ENCODE assay signal across 8 cellular contexts in the genomic region with DNA sequence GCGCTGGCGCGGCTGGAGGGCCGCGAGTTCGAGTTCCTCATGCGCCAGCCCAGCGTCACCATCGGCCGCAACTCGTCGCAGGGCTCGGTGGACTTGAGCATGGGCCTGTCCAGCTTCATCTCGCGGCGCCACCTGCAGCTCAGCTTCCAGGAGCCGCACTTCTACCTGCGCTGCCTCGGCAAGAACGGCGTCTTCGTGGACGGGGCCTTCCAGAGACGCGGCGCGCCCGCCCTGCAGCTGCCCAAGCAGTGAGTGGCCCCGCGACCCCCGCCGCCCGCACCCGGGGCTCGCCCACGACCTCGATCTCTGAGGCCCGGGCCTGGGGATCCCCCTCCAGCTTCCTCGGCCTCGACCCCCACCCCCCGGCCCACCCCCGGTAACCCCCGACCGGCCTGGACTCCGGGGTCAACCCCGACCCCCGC. TPM values are rescaled to one million over a fixed set of nuclear protein-coding genes. Genes with fewer than 3 reads are reported as not detected.
DNase-seq lines count a peak whose midpoint lies in the region; ATAC-seq and TF ChIP-seq lines count a peak whose summit lies in the region.

No MANE protein-coding gene starts in this region.

- H3K27ac ChIP-seq in HUES64 (ENCODE audit: low read depth, low read length), result no peak overlapping the region
- peak overlapping the region; percentile 72 for H3K27ac ChIP-seq in temporal lobe (ENCODE audit: low read depth, low read length)

- H3K9ac ChIP-seq in HUES64 (ENCODE audit: low read depth, low read length), result peak overlapping the region; percentile 78

- no peak for TF ChIP-seq CTCF in mesothelial cell of epicardium (IDR thresholded peaks at IDR 0.05; ENCODE audit: unreplicated experiment)

- H3K27me3 Mint-ChIP-seq in activated CD4-positive, alpha-beta T cell treated with anti-CD3 and anti-CD28 coated beads for 36 hours, result no peaks in the 10 kb centered on the region
- H3K27me3 Mint-ChIP-seq in mesothelial cell of epicardium (ENCODE audit: low read depth), result peaks cover 2% of the 10 kb centered on the region

- 0 out of 2 replicates have a peak, but pooled peaks cover 2% of the 10 kb centered on the region for H3K9me3 ChIP-seq in HUES64 (ENCODE audit: insufficient read depth, low read depth, low read length)

- WGBS in HUES64, result under 1% methylated on average over 45 of the region's 47 CpGs

- H3K4me1 ChIP-seq in HUES64 (ENCODE audit: insufficient read depth, low read length), result peaks cover 12% of the 10 kb centered on the region

- peak overlapping the region; percentile 91 for H3K4me3 Mint-ChIP-seq in activated CD4-positive, alpha-beta T cell treated with anti-CD3 and anti-CD28 coated beads for 36 hours
- H3K4me3 Mint-ChIP-seq in mesothelial cell of epicardium, result peak overlapping the region; percentile 82

- H3K27ac Mint-ChIP-seq in activated CD4-positive, alpha-beta T cell treated with anti-CD3 and anti-CD28 coated beads for 36 hours, result no peak overlapping the region
- H3K27ac Mint-ChIP-seq in mesothelial cell of epicardium, result no peak overlapping the region

- H3K36me3 Mint-ChIP-seq in activated CD4-positive, alpha-beta T cell treated with anti-CD3 and anti-CD28 coated beads for 36 hours (ENCODE audit: low read depth), result peaks cover 14% of the 10 kb centered on the region
- H3K36me3 Mint-ChIP-seq in mesothelial cell of epicardium, result peaks cover 1% of the 10 kb centered on the region

- H3K4me3 ChIP-seq in HUES64 (ENCODE audit: low read length), result peak overlapping the region; percentile 80

- no peaks in the 10 kb centered on the region for H3K9me3 Mint-ChIP-seq in activated CD4-positive, alpha-beta T cell treated with anti-CD3 and anti-CD28 coated beads for 36 hours (ENCODE audit: low read depth)
- no peaks in the 10 kb centered on the region for H3K9me3 Mint-ChIP-seq in mesothelial cell of epicardium

- peaks cover 36% of the 10 kb centered on the region for H3K4me1 Mint-ChIP-seq in activated CD4-positive, alpha-beta T cell treated with anti-CD3 and anti-CD28 coated beads for 36 hours
- peaks cover 18% of the 10 kb centered on the region for H3K4me1 Mint-ChIP-seq in mesothelial cell of epicardium

- DNase-seq in EH (ENCODE audit: low read depth) (peak; percentile 54), ecto neural progenitor cell (ENCODE audit: low spot score) (peak; percentile 63), mesothelial cell of epicardium (ENCODE audit: low spot score in 2 of 2, unreplicated experiment in 2 of 2) (peak; percentile 24 to 55)
- DNase-seq in activated CD4-positive, alpha-beta T cell treated with anti-CD3 and anti-CD28 coated beads for 36 hours, result peak; percentile 71
- no peak for DNase-seq in central memory CD4-positive, alpha-beta T cell

- POLR2A ChIA-PET in activated CD4-positive, alpha-beta T cell treated with anti-CD3 and anti-CD28 coated beads for 36 hours (lab: Charles Lee), result interaction anchor here (2.2 kb wide), 1 partner anchor 41 kb away, joined by 16 read pairs; no protein-coding TSS in a partner anchor

- CTCF ChIA-PET in activated CD4-positive, alpha-beta T cell treated with anti-CD3 and anti-CD28 coated beads for 36 hours (lab: Charles Lee), result interaction anchor here (1.3 to 2.4 kb wide), 2 partner anchors 41 to 47 kb away, joined by 3 to 10 read pairs; no protein-coding TSS in a partner anchor

- intact Hi-C loops in activated CD4-positive, alpha-beta T cell treated with anti-CD3 and anti-CD28 coated beads for 36 hours (cut with DNase I, micrococcal nuclease), result loop anchor here (1.0 to 2.0 kb wide), 5 partner anchors 41 to 200 kb away; partner anchors contain the start of genes AP5Z1 (in 1 of the 2) and RADIL (in 1 of the 2)

- peak; percentile 32 for ATAC-seq in GM21528 (IDR thresholded peaks at IDR 0.05; ENCODE audit: low FRiP score, unreplicated experiment)
- ATAC-seq in activated CD4-positive, alpha-beta T cell treated with anti-CD3 and anti-CD28 coated beads for 36 hours, result peak; percentile 16

- no peaks in the 10 kb centered on the region for H3K36me3 ChIP-seq in HUES64 (ENCODE audit: insufficient read depth, low read length)

- peaks cover 51% of the 10 kb centered on the region for H3K27me3 ChIP-seq in HUES64 (ENCODE audit: insufficient read depth, low read length)

RNA-seq across cellular contexts. Expression of gene FOXK1, which starts 0.5 kb away (rescaled TPM):
- polyA plus RNA-seq in HUES64 (2013, experiment 1 of 2), result 4.2 TPM
- polyA plus RNA-seq in HUES64 (2013, experiment 2 of 2), result 5.6 TPM
- total RNA-seq in activated CD4-positive, alpha-beta T cell treated with anti-CD3 and anti-CD28 coated beads for 36 hours, result 10 to 100 TPM; 30.0 to 33.9 TPM
- total RNA-seq in mesothelial cell of epicardium (54.6 to 57.3 TPM (median 56.7 TPM) in 3 replicates), temporal lobe (23.4 TPM)
